ENCODE assay signal across 8 cellular contexts in the genomic region with DNA sequence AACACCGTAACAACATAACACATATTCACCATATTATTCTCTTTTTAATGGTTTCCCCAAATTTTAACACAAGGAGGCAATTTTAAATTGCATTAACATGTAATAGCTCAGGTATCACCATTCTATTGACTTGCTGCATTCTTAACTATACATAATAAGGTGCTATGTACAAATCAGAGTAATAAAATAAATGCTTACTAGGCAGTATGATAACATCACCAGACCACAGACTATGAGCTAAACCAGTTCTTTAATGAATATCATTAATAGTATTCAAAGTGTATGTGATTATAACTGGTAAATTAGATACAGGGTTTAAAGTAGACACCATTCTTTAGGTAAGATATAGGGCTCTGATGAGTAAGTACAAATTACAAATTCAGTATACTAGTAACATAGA.
"Had no signal": no experiment of that assay in that cellular context is flagged by ENCODE, and none has a peak within 500 bp of the region (broad histone marks: within the 10 kb centered on the region; RNA-seq: fewer than 3 reads in every experiment).

No MANE protein-coding gene starts in this region.

- H3K4me3 ChIP-seq: GM12878 had no signal

- FAIRE-seq: G401.6, GM12878, GM12891, GM12892, GM18507, GM19239 had no signal

- DNase-seq: GDM1, GF-D8 had no signal

- ATAC-seq: GM12878 had no signal
